In the genomic region with DNA sequence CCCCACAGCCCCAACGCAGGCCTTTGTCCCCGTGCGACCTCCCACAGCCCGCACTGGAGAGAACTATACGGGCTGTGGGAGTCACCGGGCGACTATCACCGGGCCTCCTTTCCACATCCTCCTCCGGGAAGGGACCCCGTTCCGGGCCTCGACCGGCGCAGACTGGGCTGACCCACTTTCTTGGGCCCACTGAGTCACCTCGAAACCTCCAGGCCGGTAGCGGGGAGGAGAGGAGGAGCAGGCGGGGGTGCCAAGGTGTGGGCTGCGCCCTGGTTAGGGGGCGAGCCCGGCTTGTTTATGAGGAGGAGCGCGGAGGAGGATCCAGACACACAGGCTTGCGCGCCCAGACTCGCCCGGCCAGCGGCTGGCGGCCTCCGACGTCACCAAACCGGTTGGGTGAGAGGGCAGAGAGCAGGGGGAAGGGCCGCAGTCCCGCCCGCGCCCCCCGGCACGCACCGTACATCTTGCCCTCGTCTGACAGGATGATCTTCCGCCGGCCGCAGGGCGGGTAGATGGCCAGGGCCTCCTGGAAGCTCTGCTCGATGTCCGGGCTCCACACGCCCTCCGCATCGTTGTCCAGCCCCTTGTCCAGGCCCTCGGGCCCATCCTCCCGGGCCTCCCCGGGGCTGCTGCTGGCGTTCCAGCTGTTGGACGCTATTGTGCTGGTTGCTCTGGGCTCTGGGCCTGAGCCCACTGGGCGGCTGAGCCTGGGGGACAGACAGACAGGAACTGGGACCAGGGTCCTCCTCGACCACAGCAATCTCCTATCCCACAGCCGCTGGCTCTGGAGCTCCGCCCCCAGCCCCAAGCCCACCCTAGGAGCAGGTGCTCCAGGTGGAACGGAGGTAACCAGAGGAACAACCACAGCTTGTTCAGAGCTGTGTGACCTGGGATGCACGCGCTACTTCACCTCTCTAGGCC, we compare ENCODE assay signal across 1 cellular context.
TF ChIP-seq lines count a peak whose summit lies in the region.

No MANE protein-coding gene starts in this region.

TF ChIP-seq in WTC11, 78 proteins besides CTCF, POLR2A, EP300 and RAD21 (continued from another document and continues in another):
- TF ChIP-seq, protein P1, sequence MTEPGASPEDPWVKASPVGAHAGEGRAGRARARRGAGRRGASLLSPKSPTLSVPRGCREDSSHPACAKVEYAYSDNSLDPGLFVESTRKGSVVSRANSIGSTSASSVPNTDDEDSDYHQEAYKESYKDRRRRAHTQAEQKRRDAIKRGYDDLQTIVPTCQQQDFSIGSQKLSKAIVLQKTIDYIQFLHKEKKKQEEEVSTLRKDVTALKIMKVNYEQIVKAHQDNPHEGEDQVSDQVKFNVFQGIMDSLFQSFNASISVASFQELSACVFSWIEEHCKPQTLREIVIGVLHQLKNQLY (CRISPR knock-in tag; IDR thresholded peaks at IDR 0.05): peak; percentile 69; the same call in 1 of the 2 replicates
- peak; percentile 63; the same call in 1 of the 2 replicates for TF ChIP-seq SP1 (CRISPR knock-in tag; conservative IDR thresholded peaks at IDR 0.05)
- peak; percentile 34; the same call in 1 of the 2 replicates for TF ChIP-seq ZNF423 (CRISPR knock-in tag; IDR thresholded peaks at IDR 0.05)
- no peak for TF ChIP-seq JAZF1 (CRISPR knock-in tag; IDR thresholded peaks at IDR 0.05)
- TF ChIP-seq, protein P2, sequence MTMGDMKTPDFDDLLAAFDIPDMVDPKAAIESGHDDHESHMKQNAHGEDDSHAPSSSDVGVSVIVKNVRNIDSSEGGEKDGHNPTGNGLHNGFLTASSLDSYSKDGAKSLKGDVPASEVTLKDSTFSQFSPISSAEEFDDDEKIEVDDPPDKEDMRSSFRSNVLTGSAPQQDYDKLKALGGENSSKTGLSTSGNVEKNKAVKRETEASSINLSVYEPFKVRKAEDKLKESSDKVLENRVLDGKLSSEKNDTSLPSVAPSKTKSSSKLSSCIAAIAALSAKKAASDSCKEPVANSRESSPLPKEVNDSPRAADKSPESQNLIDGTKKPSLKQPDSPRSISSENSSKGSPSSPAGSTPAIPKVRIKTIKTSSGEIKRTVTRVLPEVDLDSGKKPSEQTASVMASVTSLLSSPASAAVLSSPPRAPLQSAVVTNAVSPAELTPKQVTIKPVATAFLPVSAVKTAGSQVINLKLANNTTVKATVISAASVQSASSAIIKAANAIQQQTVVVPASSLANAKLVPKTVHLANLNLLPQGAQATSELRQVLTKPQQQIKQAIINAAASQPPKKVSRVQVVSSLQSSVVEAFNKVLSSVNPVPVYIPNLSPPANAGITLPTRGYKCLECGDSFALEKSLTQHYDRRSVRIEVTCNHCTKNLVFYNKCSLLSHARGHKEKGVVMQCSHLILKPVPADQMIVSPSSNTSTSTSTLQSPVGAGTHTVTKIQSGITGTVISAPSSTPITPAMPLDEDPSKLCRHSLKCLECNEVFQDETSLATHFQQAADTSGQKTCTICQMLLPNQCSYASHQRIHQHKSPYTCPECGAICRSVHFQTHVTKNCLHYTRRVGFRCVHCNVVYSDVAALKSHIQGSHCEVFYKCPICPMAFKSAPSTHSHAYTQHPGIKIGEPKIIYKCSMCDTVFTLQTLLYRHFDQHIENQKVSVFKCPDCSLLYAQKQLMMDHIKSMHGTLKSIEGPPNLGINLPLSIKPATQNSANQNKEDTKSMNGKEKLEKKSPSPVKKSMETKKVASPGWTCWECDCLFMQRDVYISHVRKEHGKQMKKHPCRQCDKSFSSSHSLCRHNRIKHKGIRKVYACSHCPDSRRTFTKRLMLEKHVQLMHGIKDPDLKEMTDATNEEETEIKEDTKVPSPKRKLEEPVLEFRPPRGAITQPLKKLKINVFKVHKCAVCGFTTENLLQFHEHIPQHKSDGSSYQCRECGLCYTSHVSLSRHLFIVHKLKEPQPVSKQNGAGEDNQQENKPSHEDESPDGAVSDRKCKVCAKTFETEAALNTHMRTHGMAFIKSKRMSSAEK (CRISPR knock-in tag; IDR thresholded peaks at IDR 0.05; ENCODE audit: borderline replicate concordance): no peak
- TF ChIP-seq OVOL2 (CRISPR knock-in tag; IDR thresholded peaks at IDR 0.05; ENCODE audit: borderline replicate concordance): no peak
- 0 out of 2 replicates have a peak, but pooled peaks have one; percentile 55 for TF ChIP-seq ZNF416 (CRISPR knock-in tag; IDR thresholded peaks at IDR 0.05)
- TF ChIP-seq, protein P3, sequence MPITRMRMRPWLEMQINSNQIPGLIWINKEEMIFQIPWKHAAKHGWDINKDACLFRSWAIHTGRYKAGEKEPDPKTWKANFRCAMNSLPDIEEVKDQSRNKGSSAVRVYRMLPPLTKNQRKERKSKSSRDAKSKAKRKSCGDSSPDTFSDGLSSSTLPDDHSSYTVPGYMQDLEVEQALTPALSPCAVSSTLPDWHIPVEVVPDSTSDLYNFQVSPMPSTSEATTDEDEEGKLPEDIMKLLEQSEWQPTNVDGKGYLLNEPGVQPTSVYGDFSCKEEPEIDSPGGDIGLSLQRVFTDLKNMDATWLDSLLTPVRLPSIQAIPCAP (CRISPR knock-in tag; IDR thresholded peaks at IDR 0.05): peak; percentile 72; the same call in 1 of the 2 replicates
- 0 out of 2 replicates have a peak, but pooled peaks have one; percentile 26 for TF ChIP-seq ESRRA (CRISPR knock-in tag; IDR thresholded peaks at IDR 0.05; ENCODE audit: borderline replicate concordance)
- TF ChIP-seq NFE2L1 (CRISPR knock-in tag; IDR thresholded peaks at IDR 0.05): peak; percentile 47; the same call in 1 of the 2 replicates
- TF ChIP-seq ZBTB21 (CRISPR knock-in tag; IDR thresholded peaks at IDR 0.05; ENCODE audit: borderline replicate concordance): peak; percentile 53; the same call in 1 of the 2 replicates
- TF ChIP-seq ZNF263 (CRISPR knock-in tag; IDR thresholded peaks at IDR 0.05; ENCODE audit: low read depth): 0 out of 2 replicates have a peak, but pooled peaks have one; percentile 49
- TF ChIP-seq ZNF121 (CRISPR knock-in tag; IDR thresholded peaks at IDR 0.05): peak; percentile 61; the same call in 1 of the 2 replicates
- TF ChIP-seq, protein P4, sequence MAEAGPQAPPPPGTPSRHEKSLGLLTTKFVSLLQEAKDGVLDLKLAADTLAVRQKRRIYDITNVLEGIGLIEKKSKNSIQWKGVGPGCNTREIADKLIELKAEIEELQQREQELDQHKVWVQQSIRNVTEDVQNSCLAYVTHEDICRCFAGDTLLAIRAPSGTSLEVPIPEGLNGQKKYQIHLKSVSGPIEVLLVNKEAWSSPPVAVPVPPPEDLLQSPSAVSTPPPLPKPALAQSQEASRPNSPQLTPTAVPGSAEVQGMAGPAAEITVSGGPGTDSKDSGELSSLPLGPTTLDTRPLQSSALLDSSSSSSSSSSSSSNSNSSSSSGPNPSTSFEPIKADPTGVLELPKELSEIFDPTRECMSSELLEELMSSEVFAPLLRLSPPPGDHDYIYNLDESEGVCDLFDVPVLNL (CRISPR knock-in tag; IDR thresholded peaks at IDR 0.05; ENCODE audit: borderline replicate concordance, low read depth): peak; percentile 27; the same call in 1 of the 2 replicates
- TF ChIP-seq ETV6 (CRISPR knock-in tag; IDR thresholded peaks at IDR 0.05): peak; percentile 75; the same call in 1 of the 2 replicates
- no peak for TF ChIP-seq EMX1 (CRISPR knock-in tag; IDR thresholded peaks at IDR 0.05)
- TF ChIP-seq, protein P5, sequence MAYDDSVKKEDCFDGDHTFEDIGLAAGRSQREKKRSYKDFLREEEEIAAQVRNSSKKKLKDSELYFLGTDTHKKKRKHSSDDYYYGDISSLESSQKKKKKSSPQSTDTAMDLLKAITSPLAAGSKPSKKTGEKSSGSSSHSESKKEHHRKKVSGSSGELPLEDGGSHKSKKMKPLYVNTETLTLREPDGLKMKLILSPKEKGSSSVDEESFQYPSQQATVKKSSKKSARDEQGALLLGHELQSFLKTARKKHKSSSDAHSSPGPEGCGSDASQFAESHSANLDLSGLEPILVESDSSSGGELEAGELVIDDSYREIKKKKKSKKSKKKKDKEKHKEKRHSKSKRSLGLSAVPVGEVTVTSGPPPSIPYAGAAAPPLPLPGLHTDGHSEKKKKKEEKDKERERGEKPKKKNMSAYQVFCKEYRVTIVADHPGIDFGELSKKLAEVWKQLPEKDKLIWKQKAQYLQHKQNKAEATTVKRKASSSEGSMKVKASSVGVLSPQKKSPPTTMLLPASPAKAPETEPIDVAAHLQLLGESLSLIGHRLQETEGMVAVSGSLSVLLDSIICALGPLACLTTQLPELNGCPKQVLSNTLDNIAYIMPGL (CRISPR knock-in tag; IDR thresholded peaks at IDR 0.05): peak; percentile 59; the same call in 1 of the 2 replicates
- TF ChIP-seq ZNF219 (CRISPR knock-in tag; IDR thresholded peaks at IDR 0.05; ENCODE audit: borderline replicate concordance): 0 out of 2 replicates have a peak, but pooled peaks have one; percentile 27
- TF ChIP-seq, protein P6, sequence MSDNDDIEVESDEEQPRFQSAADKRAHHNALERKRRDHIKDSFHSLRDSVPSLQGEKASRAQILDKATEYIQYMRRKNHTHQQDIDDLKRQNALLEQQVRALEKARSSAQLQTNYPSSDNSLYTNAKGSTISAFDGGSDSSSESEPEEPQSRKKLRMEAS (CRISPR knock-in tag; IDR thresholded peaks at IDR 0.05): peak; percentile 82
- TF ChIP-seq, protein P7, sequence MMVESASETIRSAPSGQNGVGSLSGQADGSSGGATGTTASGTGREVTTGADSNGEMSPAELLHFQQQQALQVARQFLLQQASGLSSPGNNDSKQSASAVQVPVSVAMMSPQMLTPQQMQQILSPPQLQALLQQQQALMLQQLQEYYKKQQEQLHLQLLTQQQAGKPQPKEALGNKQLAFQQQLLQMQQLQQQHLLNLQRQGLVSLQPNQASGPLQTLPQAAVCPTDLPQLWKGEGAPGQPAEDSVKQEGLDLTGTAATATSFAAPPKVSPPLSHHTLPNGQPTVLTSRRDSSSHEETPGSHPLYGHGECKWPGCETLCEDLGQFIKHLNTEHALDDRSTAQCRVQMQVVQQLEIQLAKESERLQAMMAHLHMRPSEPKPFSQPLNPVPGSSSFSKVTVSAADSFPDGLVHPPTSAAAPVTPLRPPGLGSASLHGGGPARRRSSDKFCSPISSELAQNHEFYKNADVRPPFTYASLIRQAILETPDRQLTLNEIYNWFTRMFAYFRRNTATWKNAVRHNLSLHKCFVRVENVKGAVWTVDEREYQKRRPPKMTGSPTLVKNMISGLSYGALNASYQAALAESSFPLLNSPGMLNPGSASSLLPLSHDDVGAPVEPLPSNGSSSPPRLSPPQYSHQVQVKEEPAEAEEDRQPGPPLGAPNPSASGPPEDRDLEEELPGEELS (CRISPR knock-in tag; IDR thresholded peaks at IDR 0.05): peak; percentile 86
- no peak for TF ChIP-seq MYBL2 (CRISPR knock-in tag; IDR thresholded peaks at IDR 0.05)
- TF ChIP-seq CBFB (CRISPR knock-in tag; IDR thresholded peaks at IDR 0.05; ENCODE audit: low read depth): 0 out of 2 replicates have a peak, but pooled peaks have one; percentile 60
- 0 out of 2 replicates have a peak, but pooled peaks have one; percentile 74 for TF ChIP-seq RELA (CRISPR knock-in tag; IDR thresholded peaks at IDR 0.05; ENCODE audit: borderline replicate concordance)
- TF ChIP-seq, protein P8, sequence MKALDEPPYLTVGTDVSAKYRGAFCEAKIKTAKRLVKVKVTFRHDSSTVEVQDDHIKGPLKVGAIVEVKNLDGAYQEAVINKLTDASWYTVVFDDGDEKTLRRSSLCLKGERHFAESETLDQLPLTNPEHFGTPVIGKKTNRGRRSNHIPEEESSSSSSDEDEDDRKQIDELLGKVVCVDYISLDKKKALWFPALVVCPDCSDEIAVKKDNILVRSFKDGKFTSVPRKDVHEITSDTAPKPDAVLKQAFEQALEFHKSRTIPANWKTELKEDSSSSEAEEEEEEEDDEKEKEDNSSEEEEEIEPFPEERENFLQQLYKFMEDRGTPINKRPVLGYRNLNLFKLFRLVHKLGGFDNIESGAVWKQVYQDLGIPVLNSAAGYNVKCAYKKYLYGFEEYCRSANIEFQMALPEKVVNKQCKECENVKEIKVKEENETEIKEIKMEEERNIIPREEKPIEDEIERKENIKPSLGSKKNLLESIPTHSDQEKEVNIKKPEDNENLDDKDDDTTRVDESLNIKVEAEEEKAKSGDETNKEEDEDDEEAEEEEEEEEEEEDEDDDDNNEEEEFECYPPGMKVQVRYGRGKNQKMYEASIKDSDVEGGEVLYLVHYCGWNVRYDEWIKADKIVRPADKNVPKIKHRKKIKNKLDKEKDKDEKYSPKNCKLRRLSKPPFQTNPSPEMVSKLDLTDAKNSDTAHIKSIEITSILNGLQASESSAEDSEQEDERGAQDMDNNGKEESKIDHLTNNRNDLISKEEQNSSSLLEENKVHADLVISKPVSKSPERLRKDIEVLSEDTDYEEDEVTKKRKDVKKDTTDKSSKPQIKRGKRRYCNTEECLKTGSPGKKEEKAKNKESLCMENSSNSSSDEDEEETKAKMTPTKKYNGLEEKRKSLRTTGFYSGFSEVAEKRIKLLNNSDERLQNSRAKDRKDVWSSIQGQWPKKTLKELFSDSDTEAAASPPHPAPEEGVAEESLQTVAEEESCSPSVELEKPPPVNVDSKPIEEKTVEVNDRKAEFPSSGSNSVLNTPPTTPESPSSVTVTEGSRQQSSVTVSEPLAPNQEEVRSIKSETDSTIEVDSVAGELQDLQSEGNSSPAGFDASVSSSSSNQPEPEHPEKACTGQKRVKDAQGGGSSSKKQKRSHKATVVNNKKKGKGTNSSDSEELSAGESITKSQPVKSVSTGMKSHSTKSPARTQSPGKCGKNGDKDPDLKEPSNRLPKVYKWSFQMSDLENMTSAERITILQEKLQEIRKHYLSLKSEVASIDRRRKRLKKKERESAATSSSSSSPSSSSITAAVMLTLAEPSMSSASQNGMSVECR (CRISPR knock-in tag; IDR thresholded peaks at IDR 0.05; ENCODE audit: borderline replicate concordance): no peak
- TF ChIP-seq, protein P9, sequence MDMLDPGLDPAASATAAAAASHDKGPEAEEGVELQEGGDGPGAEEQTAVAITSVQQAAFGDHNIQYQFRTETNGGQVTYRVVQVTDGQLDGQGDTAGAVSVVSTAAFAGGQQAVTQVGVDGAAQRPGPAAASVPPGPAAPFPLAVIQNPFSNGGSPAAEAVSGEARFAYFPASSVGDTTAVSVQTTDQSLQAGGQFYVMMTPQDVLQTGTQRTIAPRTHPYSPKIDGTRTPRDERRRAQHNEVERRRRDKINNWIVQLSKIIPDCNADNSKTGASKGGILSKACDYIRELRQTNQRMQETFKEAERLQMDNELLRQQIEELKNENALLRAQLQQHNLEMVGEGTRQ (CRISPR knock-in tag; IDR thresholded peaks at IDR 0.05): peak; percentile 32; the same call in 1 of the 2 replicates
- TF ChIP-seq TEAD1 (CRISPR knock-in tag; IDR thresholded peaks at IDR 0.05): peak; percentile 79; the same call in 1 of the 2 replicates
- TF ChIP-seq, protein P10, sequence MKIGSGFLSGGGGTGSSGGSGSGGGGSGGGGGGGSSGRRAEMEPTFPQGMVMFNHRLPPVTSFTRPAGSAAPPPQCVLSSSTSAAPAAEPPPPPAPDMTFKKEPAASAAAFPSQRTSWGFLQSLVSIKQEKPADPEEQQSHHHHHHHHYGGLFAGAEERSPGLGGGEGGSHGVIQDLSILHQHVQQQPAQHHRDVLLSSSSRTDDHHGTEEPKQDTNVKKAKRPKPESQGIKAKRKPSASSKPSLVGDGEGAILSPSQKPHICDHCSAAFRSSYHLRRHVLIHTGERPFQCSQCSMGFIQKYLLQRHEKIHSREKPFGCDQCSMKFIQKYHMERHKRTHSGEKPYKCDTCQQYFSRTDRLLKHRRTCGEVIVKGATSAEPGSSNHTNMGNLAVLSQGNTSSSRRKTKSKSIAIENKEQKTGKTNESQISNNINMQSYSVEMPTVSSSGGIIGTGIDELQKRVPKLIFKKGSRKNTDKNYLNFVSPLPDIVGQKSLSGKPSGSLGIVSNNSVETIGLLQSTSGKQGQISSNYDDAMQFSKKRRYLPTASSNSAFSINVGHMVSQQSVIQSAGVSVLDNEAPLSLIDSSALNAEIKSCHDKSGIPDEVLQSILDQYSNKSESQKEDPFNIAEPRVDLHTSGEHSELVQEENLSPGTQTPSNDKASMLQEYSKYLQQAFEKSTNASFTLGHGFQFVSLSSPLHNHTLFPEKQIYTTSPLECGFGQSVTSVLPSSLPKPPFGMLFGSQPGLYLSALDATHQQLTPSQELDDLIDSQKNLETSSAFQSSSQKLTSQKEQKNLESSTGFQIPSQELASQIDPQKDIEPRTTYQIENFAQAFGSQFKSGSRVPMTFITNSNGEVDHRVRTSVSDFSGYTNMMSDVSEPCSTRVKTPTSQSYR (CRISPR knock-in tag; IDR thresholded peaks at IDR 0.05): peak; percentile 98
- TF ChIP-seq KAT7 (CRISPR knock-in tag; IDR thresholded peaks at IDR 0.05; ENCODE audit: borderline replicate concordance): 0 out of 2 replicates have a peak, but pooled peaks have one; percentile 51
- 0 out of 2 replicates have a peak, but pooled peaks have one; percentile 31 for TF ChIP-seq TP53 (CRISPR knock-in tag; IDR thresholded peaks at IDR 0.05)
